ENCODE assay signal across 37 cellular contexts in genomic region chr9:129633848-129634247, GRCh38. TPM values are rescaled to one million over a fixed set of nuclear protein-coding genes. Genes with fewer than 3 reads are reported as not detected.
"Had no signal": no experiment of that assay in that cellular context is flagged by ENCODE, and none has a peak within 500 bp of the region (broad histone marks: within the 10 kb centered on the region; RNA-seq: fewer than 3 reads in every experiment).

No MANE protein-coding gene starts in this region.

- H3K27ac ChIP-seq: brain microvascular endothelial cell, Peyer's patch, WERI-Rb-1 had no signal

- H3K27me3 ChIP-seq: brain microvascular endothelial cell, Peyer's patch had no signal

- H3K9me3 ChIP-seq: Peyer's patch had no signal

- H3K4me3 Mint-ChIP-seq: activated CD4-positive, alpha-beta T cell treated with anti-CD3 and anti-CD28 coated beads, Interleukin-2, amount 10 ng/mL, durations not matched to agents 24 days and 14 days; activated naive CD4-positive, alpha-beta T cell treated with anti-CD3 and anti-CD28 coated beads for 36 hours; activated T-helper 1 cell treated with anti-CD3 and anti-CD28 coated beads, Interleukin-12 subunit alpha, Interleukin-12 subunit beta, Interleukin-2, Interleukin-4 antibody, amounts not matched to agents 30 ng/mL and 10 ng/mL and 1 ng/mL, durations not matched to agents 14 hours and 24 hours and 36 hours had no signal

- H3K9me3 Mint-ChIP-seq: activated CD4-positive, alpha-beta T cell treated with anti-CD3 and anti-CD28 coated beads, Interleukin-2, amount 10 ng/mL, durations not matched to agents 24 days and 14 days; activated naive CD4-positive, alpha-beta T cell treated with anti-CD3 and anti-CD28 coated beads for 36 hours; activated naive CD4-positive, alpha-beta T cell treated with anti-CD3 and anti-CD28 coated beads, Interleukin-2, amount 50 U/mL, for 72 hours; activated T-helper 1 cell treated with anti-CD3 and anti-CD28 coated beads, Interleukin-12 subunit alpha, Interleukin-12 subunit beta, Interleukin-2, Interleukin-4 antibody, amounts not matched to agents 30 ng/mL and 10 ng/mL and 1 ng/mL, durations not matched to agents 14 hours and 24 hours and 36 hours had no signal

- ATAC-seq: activated naive CD4-positive, alpha-beta T cell treated with anti-CD3 and anti-CD28 coated beads, Interleukin-2, amount 50 U/mL, for 72 hours; PC-3; Right ventricle myocardium inferior had no signal

- FAIRE-seq: colon had no signal

- H3K27me3 Mint-ChIP-seq: activated CD4-positive, alpha-beta T cell treated with anti-CD3 and anti-CD28 coated beads, Interleukin-2, amount 10 ng/mL, durations not matched to agents 24 days and 14 days had no signal

- H3K27ac Mint-ChIP-seq: activated CD4-positive, alpha-beta T cell treated with anti-CD3 and anti-CD28 coated beads, Interleukin-2, amount 10 ng/mL, durations not matched to agents 24 days and 14 days; activated naive CD4-positive, alpha-beta T cell treated with anti-CD3 and anti-CD28 coated beads for 36 hours; activated naive CD4-positive, alpha-beta T cell treated with anti-CD3 and anti-CD28 coated beads, Interleukin-2, amount 50 U/mL, for 72 hours; activated T-helper 1 cell treated with anti-CD3 and anti-CD28 coated beads, Interleukin-12 subunit alpha, Interleukin-12 subunit beta, Interleukin-2, Interleukin-4 antibody, amounts not matched to agents 30 ng/mL and 10 ng/mL and 1 ng/mL, durations not matched to agents 14 hours and 24 hours and 36 hours had no signal

- H3K4me3 ChIP-seq: Peyer's patch had no signal

- DNase-seq: activated CD4-positive, alpha-beta T cell treated with anti-CD3 and anti-CD28 coated beads for 1 hour; activated CD4-positive, alpha-beta T cell treated with anti-CD3 and anti-CD28 coated beads, Interleukin-2, amount 10 ng/mL, durations not matched to agents 24 days and 14 days; activated CD4-positive, alpha-beta T cell treated with anti-CD3 and anti-CD28 coated beads, Interleukin-2, amount 50 U/mL, for 48 hours; activated CD4-positive, CD25-positive, alpha-beta regulatory T cell; activated gamma-delta T cell treated with Interleukin-2 at 50 U/mL for 16 hours; activated naive CD4-positive, alpha-beta T cell treated with anti-CD3 and anti-CD28 coated beads for 36 hours; activated T-cell treated with anti-CD3 and anti-CD28 coated beads, Interleukin-2, amount 50 U/mL, for 1 hour; amniotic stem cell; aorta; brain microvascular endothelial cell; central memory CD4-positive, alpha-beta T cell; MM.1S; MV-4-11; NCI-H1092; NCI-H1436 treated with DMSO at 0.1 percent for 48 hours; NCI-H1694 treated with DMSO at 0.1 percent for 48 hours; NCI-H2029; NCI-H345; NCI-H524 treated with DMSO at 0.1 percent for 48 hours; NK-92 treated with Interleukin-12 subunit alpha and Interleukin-12 subunit beta, amount 100 ng/mL, for 24 hours; PC-3; Peyer's patch; RPMI8226; SIG-M5; SW 1271; T1000; WERI-Rb-1 had no signal

RNA-seq across cellular contexts. Expression of gene C9orf50, which starts 12.9 kb away (rescaled TPM):
- total RNA-seq: activated CD4-positive, alpha-beta T cell treated with anti-CD3 and anti-CD28 coated beads, Interleukin-2, amount 10 ng/mL, durations not matched to agents 24 days and 14 days; activated CD8-positive, alpha-beta memory T cell treated with anti-CD3 and anti-CD28 coated beads for 36 hours; activated naive CD4-positive, alpha-beta T cell treated with anti-CD3 and anti-CD28 coated beads for 36 hours; activated T-helper 1 cell treated with anti-CD3 and anti-CD28 coated beads, Interleukin-12 subunit alpha, Interleukin-12 subunit beta, Interleukin-2, Interleukin-4 antibody, amounts not matched to agents 30 ng/mL and 10 ng/mL and 1 ng/mL, durations not matched to agents 14 hours and 24 hours and 36 hours; cerebellum; LHCN-M2; PC-3; Peyer's patch; Right ventricle myocardium inferior; SK-MEL-5; T-helper 1 cell treated with Interleukin-12 subunit alpha and Interleukin-12 subunit beta and Interleukin-4 antibody, amounts not matched to agents 30 ng/mL and 1 ng/mL, for 36 hours; T-helper 2 cell treated with Interferon-gamma antibody and Interleukin-4, amounts not matched to agents 100 ng/mL and 5 ng/mL, for 36 hours had no signal

RNA-seq across cellular contexts. Expression of gene PRRX2, which starts 31.6 kb away (rescaled TPM):
- total RNA-seq: cerebellum, LHCN-M2 had no signal
